Comparison of ENCODE assay signal across 9 cellular contexts in genomic region chr14:69475194-69475818, GRCh38. TPM values are rescaled to one million over a fixed set of nuclear protein-coding genes. Genes with fewer than 3 reads are reported as not detected.
DNase-seq lines count a peak whose midpoint lies in the region; ATAC-seq and TF ChIP-seq lines count a peak whose summit lies in the region.
"Had no signal": no experiment of that assay in that cellular context is flagged by ENCODE, and none has a peak within 500 bp of the region (broad histone marks: within the 10 kb centered on the region; RNA-seq: fewer than 3 reads in every experiment).

No MANE protein-coding gene starts in this region.

- no peaks in the 10 kb centered on the region for H3K36me3 ChIP-seq in ovary
- H3K36me3 ChIP-seq in testis (ENCODE audit: low read depth, missing control alignments), result no peaks in the 10 kb centered on the region
- H3K36me3 ChIP-seq: neutrophil had no signal

- TF ChIP-seq CTCF in activated B cell treated with CpG ODN at 0.5 μM for 24 hours (IDR thresholded peaks at IDR 0.05) (no peak), ovary (IDR thresholded peaks at IDR 0.05) (no peak), testis (IDR thresholded peaks at IDR 0.05) (peak in 1 of 3 experiments; percentile 20)

- TF ChIP-seq EP300 in ovary (IDR thresholded peaks at IDR 0.05), result no peak

- H3K4me1 Mint-ChIP-seq in activated B cell treated with CpG ODN at 0.5 μM for 24 hours, result peaks cover 3% of the 10 kb centered on the region

- H3K4me3 Mint-ChIP-seq in activated B cell treated with CpG ODN at 0.5 μM for 24 hours, result no peak overlapping the region

- no peak overlapping the region for H3K27ac Mint-ChIP-seq in activated B cell treated with CpG ODN at 0.5 μM for 24 hours

- H3K4me3 ChIP-seq in ovary (no peak overlapping the region), testis (no peak overlapping the region)

- intact Hi-C loops in activated B cell treated with CpG ODN at 0.5 μM for 24 hours (cut with micrococcal nuclease), result no loop called here
- intact Hi-C loops in ovary (cut with DNase I), result no loop called here
- intact Hi-C loops in testis (cut with DNase I; ENCODE audit: low total_unique reads), result no loop called here

- no peak overlapping the region for H3K27ac ChIP-seq in ovary
- no peak overlapping the region for H3K27ac ChIP-seq in testis
- H3K27ac ChIP-seq: neutrophil had no signal

- no peaks in the 10 kb centered on the region for H3K36me3 Mint-ChIP-seq in activated B cell treated with CpG ODN at 0.5 μM for 24 hours (ENCODE audit: low read depth)

- no peaks in the 10 kb centered on the region for H3K9me3 Mint-ChIP-seq in activated B cell treated with CpG ODN at 0.5 μM for 24 hours

- WGBS in ovary, 3 donors, result 76 to 80% (median 80%) methylated on average over 8 of the region's 8 CpGs
- 82 to 84% methylated on average over 8 of the region's 8 CpGs for WGBS in testis, 2 donors

- peak; percentile 28 for ATAC-seq in activated B cell treated with CpG ODN at 0.5 μM for 24 hours (ENCODE audit: low read depth)
- no peak for ATAC-seq in GM21723 (IDR thresholded peaks at IDR 0.05; ENCODE audit: unreplicated experiment)

- TF ChIP-seq POLR2A in ovary (IDR thresholded peaks at IDR 0.05) (no peak), testis (IDR thresholded peaks at IDR 0.05) (no peak)

- DNase-seq in NCI-H1417 (lab: John Stamatoyannopoulos, UW), result peak in 2 of 3 experiments; percentile 39 to 52
- no peak for DNase-seq in NCI-H1417 treated with DMSO at 0.1 percent for 48 hours (lab: John Stamatoyannopoulos, UW)
- DNase-seq in M059J (ENCODE audit: low read depth), result peak; percentile 22
- no peak for DNase-seq in activated B cell treated with CpG ODN at 0.5 μM for 24 hours
- DNase-seq in myocyte (ENCODE audit: low read depth), result peak; percentile 70
- DNase-seq in ovary, result no peak
- DNase-seq in testis, result no peak

- H3K4me1 ChIP-seq in ovary (ENCODE audit: insufficient read depth) (no peaks in the 10 kb centered on the region), testis (no peaks in the 10 kb centered on the region)

- H3K9me3 ChIP-seq in ovary (no peaks in the 10 kb centered on the region), testis (no peaks in the 10 kb centered on the region)
- H3K9me3 ChIP-seq: neutrophil had no signal

- POLR2A ChIA-PET in activated B cell treated with CpG ODN at 0.5 μM for 24 hours (lab: Charles Lee), result no interaction called here

- H3K27me3 Mint-ChIP-seq in activated B cell treated with CpG ODN at 0.5 μM for 24 hours, result peaks cover 4% of the 10 kb centered on the region

- CTCF ChIA-PET in activated B cell treated with CpG ODN at 0.5 μM for 24 hours (lab: Charles Lee), result interaction anchor here (0.6 to 1.6 kb wide), 5 partner anchors 17 to 553 kb away, joined by 3 to 4 read pairs (median 4); no protein-coding TSS in a partner anchor

- H3K27me3 ChIP-seq in ovary (no peaks in the 10 kb centered on the region), testis (no peaks in the 10 kb centered on the region)

RNA-seq across cellular contexts. Expression of gene PLEKHD1, which starts 9.2 kb away (rescaled TPM):
- not detected in 2 replicates for total RNA-seq in M059J (2014; rRNA removed; shearing (Covaris generic))
- 0.22 and 0.24 TPM in 2 replicates for total RNA-seq in activated B cell treated with CpG ODN at 0.5 μM for 24 hours
- 1.1 and 2.3 TPM in 2 replicates for total RNA-seq in myocyte
- 0.38 TPM for polyA plus RNA-seq in myocyte (2012)
- under 1 TPM in 5 of 7 donors, not detected in 2; under 0.01 to 0.15 (median 0.08) TPM for total RNA-seq in ovary
- under 1 TPM in 1 of 2 donors, not detected in 1; 0.05 TPM for polyA plus RNA-seq in ovary
- 1 to 10 TPM in 1 of 2 donors, under 1 TPM in 1; 0.87 to 1.1 TPM for total RNA-seq in testis
- polyA plus RNA-seq in testis (ENCODE audit: insufficient read depth, low read depth, low replicate concordance), result 1.9 TPM

Comparison
In these comparisons a context has a peak if more than half of its experiments do, and no peak if none do; other contexts are left out.
1. DNase-seq: peak in NCI-H1417 (2 of 3), M059J (single experiment) and myocyte (single experiment); none in NCI-H1417 treated with DMSO at 0.1 percent for 48 hours (single experiment), activated B cell treated with CpG ODN at 0.5 μM for 24 hours (single experiment), ovary (0 of 5) and testis (single experiment).